Comparison of ENCODE assay signal across 11 cellular contexts in the genomic region with DNA sequence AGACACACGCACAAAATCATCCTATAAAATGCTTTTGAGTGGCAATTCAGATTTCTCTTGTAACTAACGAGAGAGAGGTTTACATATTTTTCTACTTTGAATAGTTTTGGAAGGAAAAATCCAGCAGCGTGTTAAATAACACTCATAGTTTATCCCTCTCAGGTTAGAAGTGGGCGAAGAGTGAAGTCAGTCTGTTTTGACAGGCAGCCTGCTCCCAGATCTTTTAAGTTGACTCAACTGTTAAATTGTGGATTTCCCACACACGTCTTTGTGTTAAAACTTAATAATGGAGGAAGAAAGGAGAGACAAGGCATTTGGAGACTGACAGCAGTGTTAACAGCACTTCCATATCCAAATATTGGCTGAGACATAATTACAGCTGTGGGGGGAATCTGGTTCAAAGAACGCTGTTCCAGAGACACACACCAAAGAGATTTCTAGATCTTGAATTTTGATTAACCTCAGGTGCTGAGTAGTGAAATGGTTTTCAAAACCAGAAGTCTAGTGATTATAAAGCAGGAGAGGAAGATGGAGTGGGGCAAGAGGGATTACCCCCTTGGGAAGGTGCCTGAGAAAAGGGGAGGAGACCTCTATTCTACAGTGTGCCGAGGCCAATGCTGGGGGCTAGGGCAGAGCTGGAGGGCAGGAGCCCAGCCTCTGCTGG. TPM values are rescaled to one million over a fixed set of nuclear protein-coding genes. Genes with fewer than 3 reads are reported as not detected.
DNase-seq lines count a peak whose midpoint lies in the region; ATAC-seq and TF ChIP-seq lines count a peak whose summit lies in the region.
"Had no signal": no experiment of that assay in that cellular context is flagged by ENCODE, and none has a peak within 500 bp of the region (broad histone marks: within the 10 kb centered on the region; RNA-seq: fewer than 3 reads in every experiment).

No MANE protein-coding gene starts in this region.

- no peak for DNase-seq in activated T-cell treated with anti-CD3 and anti-CD28 coated beads, Interleukin-2, amount 50 U/mL, for 24 hours
- no peak for DNase-seq in activated T-cell treated with anti-CD3 and anti-CD28 coated beads, Interleukin-2, amount 50 U/mL, for 48 hours
- DNase-seq in adrenal gland (no peak), lower lobe of right lung (no peak), tibial artery (no peak), OCI-M2 (lab: John Stamatoyannopoulos, UW; ENCODE audit: unreplicated experiment) (no peak), T-helper 9 cell (no peak)
- DNase-seq: cortex of kidney, retina had no signal

- peak overlapping the region; percentile 18 to 100 (median 95) for H3K27ac ChIP-seq in adrenal gland
- H3K27ac ChIP-seq in lower lobe of right lung = peak overlapping the region; percentile 95
- H3K27ac ChIP-seq in tibial artery = peak overlapping the region; percentile 93 to 96
- H3K27ac ChIP-seq: C4-2B had no signal

- H3K4me3 ChIP-seq in adrenal gland = peak overlapping the region in 1 of 4 donors; percentile 98
- H3K4me3 ChIP-seq in lower lobe of right lung = peak overlapping the region; percentile 91
- H3K4me3 ChIP-seq in tibial artery = peak overlapping the region; percentile 73 to 75

- H3K4me3 Mint-ChIP-seq in activated T-cell treated with anti-CD3 and anti-CD28 coated beads, Interleukin-2, amount 50 U/mL, for 24 hours = peak overlapping the region; percentile 98

- no peaks in the 10 kb centered on the region for H3K27me3 ChIP-seq in adrenal gland
- H3K27me3 ChIP-seq in lower lobe of right lung (ENCODE audit: low read depth) = no peaks in the 10 kb centered on the region
- H3K27me3 ChIP-seq in tibial artery = no peaks in the 10 kb centered on the region

- intact Hi-C loops in adrenal gland (cut with DNase I) (loop anchor here in 1 of 2 donors (5.0 kb wide), 1 partner anchor 35 kb away; no protein-coding TSS in a partner anchor), lower lobe of right lung (cut with DNase I) (no loop called here), tibial artery (cut with DNase I; ENCODE audit: low total_unique reads) (no loop called here)

- no peak for TF ChIP-seq POLR2A in adrenal gland (IDR thresholded peaks at IDR 0.05)

- peak overlapping the region; percentile 97 for H3K27ac Mint-ChIP-seq in activated T-cell treated with anti-CD3 and anti-CD28 coated beads, Interleukin-2, amount 50 U/mL, for 24 hours

- peaks cover 2% of the 10 kb centered on the region for H3K27me3 Mint-ChIP-seq in activated T-cell treated with anti-CD3 and anti-CD28 coated beads, Interleukin-2, amount 50 U/mL, for 24 hours

- H3K9me3 ChIP-seq in adrenal gland (replicated peaks in 1 of 3) (no peaks in the 10 kb centered on the region), lower lobe of right lung (no peaks in the 10 kb centered on the region), tibial artery (no peaks in the 10 kb centered on the region)

- no peaks in the 10 kb centered on the region for H3K9me3 Mint-ChIP-seq in activated T-cell treated with anti-CD3 and anti-CD28 coated beads, Interleukin-2, amount 50 U/mL, for 24 hours

- H3K36me3 Mint-ChIP-seq in activated T-cell treated with anti-CD3 and anti-CD28 coated beads, Interleukin-2, amount 50 U/mL, for 24 hours (ENCODE audit: low read depth) = peaks cover 20% of the 10 kb centered on the region

- H3K4me1 ChIP-seq in adrenal gland (replicated peaks in 1 of 2) (peaks cover 51 to 64% of the 10 kb centered on the region in 2 donors), lower lobe of right lung (peaks cover 66% of the 10 kb centered on the region), tibial artery (peaks cover 0 to 69% (median 59%) of the 10 kb centered on the region in 4 donors)

- no peaks in the 10 kb centered on the region for H3K36me3 ChIP-seq in adrenal gland (replicated peaks in 1 of 2)
- H3K36me3 ChIP-seq in lower lobe of right lung = no peaks in the 10 kb centered on the region
- H3K36me3 ChIP-seq in tibial artery = no peaks in the 10 kb centered on the region

- H3K4me1 Mint-ChIP-seq in activated T-cell treated with anti-CD3 and anti-CD28 coated beads, Interleukin-2, amount 50 U/mL, for 24 hours (ENCODE audit: low read depth) = peaks cover 72% of the 10 kb centered on the region

- TF ChIP-seq CTCF in adrenal gland (IDR thresholded peaks at IDR 0.05) (no peak), lower lobe of right lung (IDR thresholded peaks at IDR 0.05) (no peak), tibial artery (IDR thresholded peaks at IDR 0.05) (no peak)

- WGBS in adrenal gland, 4 donors = 45 to 58% (median 48%) methylated on average over 7 of the region's 7 CpGs

- ATAC-seq in lower lobe of right lung (no peak), HG03460 (IDR thresholded peaks at IDR 0.05; ENCODE audit: unreplicated experiment) (no peak)

RNA-seq across cellular contexts. Expression of gene MAPKAPK2, which starts 2.7 kb away (rescaled TPM):
- total RNA-seq in adrenal gland = 100 to 1,000 TPM in 4 of 8 donors, 10 to 100 TPM in 4; 40.7 to 129 (median 96.0) TPM
- polyA plus RNA-seq in adrenal gland = 10 to 100 TPM; 66.6 to 80.7 (median 71.6) TPM
- total RNA-seq in lower lobe of right lung = 87.0 TPM

RNA-seq across cellular contexts. Expression of gene DYRK3, which starts 52.0 kb away (rescaled TPM):
- 1 to 10 TPM; 2.9 to 6.3 (median 5.6) TPM for total RNA-seq in adrenal gland
- 1 to 10 TPM; 2.9 to 6.6 (median 3.4) TPM for polyA plus RNA-seq in adrenal gland
- total RNA-seq in lower lobe of right lung = 6.4 TPM
